20 cellular contexts compared by ENCODE assay signal in the genomic region with DNA sequence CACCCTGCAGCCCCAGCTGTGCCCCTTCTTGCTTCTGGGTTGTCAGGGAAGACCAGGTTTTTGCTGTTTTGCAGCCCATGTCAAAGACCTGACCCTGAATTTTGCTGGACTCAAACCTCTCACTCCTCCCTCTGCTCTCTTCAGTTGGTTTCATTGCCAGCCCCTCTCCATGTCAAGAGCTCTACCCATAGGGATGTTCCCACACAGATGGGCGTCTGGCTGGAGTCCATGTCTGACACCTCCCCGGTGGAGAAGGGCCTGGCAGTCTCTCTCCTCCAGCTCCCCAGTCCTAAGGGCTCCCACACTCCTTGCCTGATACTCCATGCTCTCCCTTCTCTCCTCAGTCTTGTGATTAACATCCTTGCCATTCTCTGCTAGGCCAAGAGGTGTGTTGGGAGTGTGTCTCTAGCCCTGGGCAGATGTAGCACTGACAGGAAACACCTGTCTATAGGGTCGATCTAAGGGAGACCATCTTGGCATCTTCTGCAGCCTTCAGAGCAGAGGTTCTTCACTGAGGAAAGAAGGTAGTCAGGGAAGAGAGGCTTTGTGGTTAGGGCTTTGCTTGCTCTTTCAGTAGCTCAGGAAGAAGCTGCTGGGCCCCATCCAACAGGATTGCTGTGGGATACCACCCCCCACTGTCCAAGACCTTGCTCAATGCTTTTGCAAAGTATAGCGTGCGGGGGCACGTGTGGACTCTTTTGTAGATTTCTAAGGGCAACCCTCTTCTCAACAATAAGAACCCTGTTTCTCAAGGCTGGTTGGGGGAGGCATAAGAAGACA. TPM values are rescaled to one million over a fixed set of nuclear protein-coding genes. Genes with fewer than 3 reads are reported as not detected.
DNase-seq lines count a peak whose midpoint lies in the region; ATAC-seq and TF ChIP-seq lines count a peak whose summit lies in the region.
"Had no signal": no experiment of that assay in that cellular context is flagged by ENCODE, and none has a peak within 500 bp of the region (broad histone marks: within the 10 kb centered on the region; RNA-seq: fewer than 3 reads in every experiment).

No MANE protein-coding gene starts in this region.

- no peak for TF ChIP-seq POLR2A in NB4 (IDR thresholded peaks at IDR 0.05; ENCODE audit: extremely low read depth, insufficient read length)

- H3K36me3 Mint-ChIP-seq in brain, result peaks cover 21% of the 10 kb centered on the region

- H3K27ac ChIP-seq in substantia nigra (ENCODE audit: low read depth, low read length, poor library complexity, severe bottlenecking), result peak overlapping the region; percentile 14
- H3K27ac ChIP-seq: 22Rv1, PC-9 had no signal

- peak overlapping the region in 3 of 5 experiments; percentile 2 to 22 (median 14) for H3K4me3 Mint-ChIP-seq in brain
- H3K4me3 Mint-ChIP-seq: GM23338 had no signal

- TF ChIP-seq CTCF in NB4 (IDR thresholded peaks at IDR 0.05; ENCODE audit: low read depth, low read length) (no peak), brain (conservative IDR thresholded peaks at IDR 0.05) (no peak)

- peaks cover 58% of the 10 kb centered on the region for H3K4me1 Mint-ChIP-seq in brain

- peak overlapping the region in 2 of 5 experiments; percentile 0 to 21 for H3K27ac Mint-ChIP-seq in brain
- H3K27ac Mint-ChIP-seq: CD8-positive, alpha-beta memory T cell; GM23338 had no signal

- no peak for ATAC-seq in left lobe of liver
- ATAC-seq: GM12878 had no signal

- H3K4me3 ChIP-seq in NB4 (ENCODE audit: low read depth, low read length), result no peak overlapping the region
- H3K4me3 ChIP-seq: GM12878, GM23338, PC-9 had no signal

- H3K9me3 Mint-ChIP-seq in brain, result no peaks in the 10 kb centered on the region
- H3K9me3 Mint-ChIP-seq: CD8-positive, alpha-beta memory T cell; GM23338 had no signal

- DNase-seq in DMS79 treated with DMSO at 0.1 percent for 48 hours (lab: John Stamatoyannopoulos, UW) (peak; percentile 12), DMS79 (lab: John Stamatoyannopoulos, UW) (no peak), NB4 (ENCODE audit: low read depth) (peak; percentile 37), substantia nigra (lab: John Stamatoyannopoulos, UW) (peak in 1 of 49 donors; percentile 24), HuH-7.5 (ENCODE audit: low spot score) (no peak), epidermal melanocyte (ENCODE audit: insufficient read length, low spot score) (no peak), left lobe of liver (ENCODE audit: low spot score) (no peak)
- DNase-seq: CD8-positive, alpha-beta memory T cell; GDM1; Karpas-422; NCI-H1417 treated with DMSO at 0.1 percent for 48 hours; NCI-H1930; NCI-H2171; NCI-H446; NCI-H748 treated with DMSO at 0.1 percent for 48 hours had no signal

- peaks cover 4% of the 10 kb centered on the region for H3K27me3 Mint-ChIP-seq in brain

RNA-seq across cellular contexts. Expression of a gene that starts 4.7 kb away (rescaled TPM):
- polyA plus RNA-seq in brain (ENCODE audit: insufficient read depth, low read depth, low replicate concordance), result 13.8 TPM
- 0.28 TPM for total RNA-seq in left lobe of liver

RNA-seq across cellular contexts. Expression of a gene that starts 23.0 kb away (rescaled TPM):
- polyA plus RNA-seq in brain (ENCODE audit: insufficient read depth, low read depth, low replicate concordance), result 85.1 TPM
- total RNA-seq in left lobe of liver, result 18.6 TPM

RNA-seq across cellular contexts. Expression of a gene that starts 36.8 kb away (rescaled TPM):
- polyA plus RNA-seq in brain (ENCODE audit: insufficient read depth, low read depth, low replicate concordance), result 74.4 TPM
- 3.9 TPM for total RNA-seq in left lobe of liver

RNA-seq across cellular contexts. Expression of a gene that starts 41.7 kb away (rescaled TPM):
- polyA plus RNA-seq in brain (ENCODE audit: insufficient read depth, low read depth, low replicate concordance), result 18.3 TPM
- total RNA-seq in left lobe of liver, result 129 TPM
- polyA plus RNA-seq: CD8-positive, alpha-beta memory T cell had no signal

RNA-seq across cellular contexts. Expression of a gene that starts 49.9 kb away (rescaled TPM):
- polyA plus RNA-seq in brain (ENCODE audit: insufficient read depth, low read depth, low replicate concordance), result 59.5 TPM
- total RNA-seq in left lobe of liver, result 57.0 TPM

Comparison
In these comparisons a context has a peak if more than half of its experiments do, and no peak if none do; other contexts are left out.
1. DNase-seq: peak in DMS79 treated with DMSO at 0.1 percent for 48 hours (single experiment) and NB4 (single experiment); none in DMS79 (single experiment), HuH-7.5 (single experiment), epidermal melanocyte (single experiment) and left lobe of liver (single experiment).